In genomic region chr12:53949631-53950440, GRCh38 we compare ENCODE assay signal across 2 cellular contexts.
TF ChIP-seq lines count a peak whose summit lies in the region.

No MANE protein-coding gene starts in this region.

TF ChIP-seq in HEK293T, 16 proteins besides CTCF, POLR2A, EP300 and RAD21:
- no peak for TF ChIP-seq CTBP1 (IDR thresholded peaks at IDR 0.05; ENCODE audit: borderline replicate concordance)
- TF ChIP-seq FOXA1 (IDR thresholded peaks at IDR 0.05): no peak
- TF ChIP-seq TARDBP (IDR thresholded peaks at IDR 0.05): no peak
- TF ChIP-seq ZNF384 (IDR thresholded peaks at IDR 0.05): no peak
- TF ChIP-seq ELF4 (IDR thresholded peaks at IDR 0.05): no peak
- TF ChIP-seq ARNT (IDR thresholded peaks at IDR 0.05): no peak
- no peak for TF ChIP-seq L3MBTL2 (conservative IDR thresholded peaks at IDR 0.05)
- TF ChIP-seq HDGF (IDR thresholded peaks at IDR 0.05; ENCODE audit: borderline replicate concordance): no peak
- TF ChIP-seq BHLHE40 (IDR thresholded peaks at IDR 0.05; ENCODE audit: borderline replicate concordance): no peak
- no peak for TF ChIP-seq SUZ12 (IDR thresholded peaks at IDR 0.05)
- TF ChIP-seq FOXM1 (IDR thresholded peaks at IDR 0.05; ENCODE audit: borderline replicate concordance): no peak
- TF ChIP-seq NFRKB (IDR thresholded peaks at IDR 0.05): no peak

TF ChIP-seq in H1, 55 proteins besides CTCF, POLR2A, EP300 and RAD21:
- peak; percentile 68 for TF ChIP-seq RNF2 (IDR thresholded peaks at IDR 0.05; ENCODE audit: borderline replicate concordance, low read depth, low read length, missing control alignments, poor library complexity, severe bottlenecking)
- peak; percentile 7; the same call in 1 of the 2 replicates for TF ChIP-seq SUZ12 (IDR thresholded peaks at IDR 0.05; ENCODE audit: low read length)
- TF ChIP-seq RXRA (IDR thresholded peaks at IDR 0.05; ENCODE audit: insufficient read depth, low read depth, low read length): no peak
- TF ChIP-seq KDM4A (IDR thresholded peaks at IDR 0.05; ENCODE audit: low read depth, low read length, severe bottlenecking): no peak
- TF ChIP-seq EZH2 (IDR thresholded peaks at IDR 0.05; ENCODE audit: low read depth, low read length, severe bottlenecking): peak; percentile 54
- no peak for TF ChIP-seq MAFK (IDR thresholded peaks at IDR 0.05; ENCODE audit: low read depth, low read length)
